Comparison of ENCODE assay signal across 15 cellular contexts in the genomic region with DNA sequence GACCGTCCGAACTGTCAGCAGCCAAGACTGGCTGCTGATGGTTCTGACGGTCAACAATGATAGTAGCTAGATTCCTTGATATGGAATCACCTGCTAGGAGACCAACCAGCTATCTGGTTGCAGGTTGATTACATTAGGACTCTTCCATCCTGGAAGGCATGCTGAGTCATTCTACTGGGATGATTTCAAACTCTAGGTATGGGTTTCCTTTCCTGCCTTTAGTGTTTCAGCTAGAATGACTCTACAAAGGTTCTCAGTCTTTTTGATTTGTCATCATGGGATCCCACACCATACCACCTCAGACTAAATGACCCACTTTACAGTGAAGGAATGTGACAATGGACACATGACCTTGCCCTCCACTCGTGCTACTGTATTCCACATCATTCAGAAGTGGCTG.
DNase-seq lines count a peak whose midpoint lies in the region; ATAC-seq and TF ChIP-seq lines count a peak whose summit lies in the region.
"Had no signal": no experiment of that assay in that cellular context is flagged by ENCODE, and none has a peak within 500 bp of the region (broad histone marks: within the 10 kb centered on the region; RNA-seq: fewer than 3 reads in every experiment).

No MANE protein-coding gene starts in this region.

- intact Hi-C loops in mammary epithelial cell (cut with micrococcal nuclease): no loop called here

- H4K8ac ChIP-seq in mesendoderm (ENCODE audit: low read depth, low read length): no peak overlapping the region

- H4K5ac ChIP-seq in mesendoderm (ENCODE audit: low read length): no peak overlapping the region

- ATAC-seq in HG02973 (IDR thresholded peaks at IDR 0.05; ENCODE audit: unreplicated experiment): no peak
- ATAC-seq: activated CD4-positive, CD25-positive, alpha-beta regulatory T cell treated with anti-CD3 and anti-CD28 coated beads, Interleukin-2, amount 50 U/mL, for 24 hours; natural killer cell treated with Interleukin-12 subunit alpha and Interleukin-12 subunit beta and Interleukin-15 and Interleukin-18, amount 100 ng/mL, for 72 hours had no signal

- no peak overlapping the region for H2AFZ ChIP-seq in mammary epithelial cell (ENCODE audit: low read depth, low read length)
- H2AFZ ChIP-seq: parathyroid adenoma had no signal

- no peak overlapping the region for H3K9ac ChIP-seq in mammary epithelial cell (ENCODE audit: insufficient read depth, low read length)
- H3K9ac ChIP-seq in mesendoderm (ENCODE audit: low read length): no peak overlapping the region
- H3K9ac ChIP-seq: parathyroid adenoma had no signal

- no peaks in the 10 kb centered on the region for H4K20me1 ChIP-seq in mammary epithelial cell (ENCODE audit: insufficient read depth, low read length)

- H2BK15ac ChIP-seq in mesendoderm (replicated peaks; ENCODE audit: low read depth): no peak overlapping the region

- 68% methylated on average over 4 of the region's 4 CpGs for WGBS in mammary epithelial cell (ENCODE audit: low coverage, missing lambda C conversion rate)
- no CpG with 5 or more reads among the region's 4 CpGs for WGBS in mesendoderm (ENCODE audit: extremely low coverage, insufficient coverage, low lambda C conversion rate)

- DNase-seq in EH (ENCODE audit: low read depth): peak; percentile 44
- DNase-seq in NCI-H226: peak; percentile 54
- peak; percentile 71 for DNase-seq in mammary epithelial cell
- DNase-seq in mesendoderm: peak; percentile 70
- no peak for DNase-seq in NCI-H187 treated with DMSO at 0.1 percent for 48 hours (lab: John Stamatoyannopoulos, UW)
- no peak for DNase-seq in SJCRH30
- DNase-seq: adrenal gland; effector CD8-positive, alpha-beta T cell; NCI-H1048; NCI-H2081; NCI-H524 had no signal

- H3K4me3 ChIP-seq in mammary epithelial cell (replicated peaks in 1 of 3; ENCODE audit: insufficient read depth in 1 of 3, low read depth in 2 of 3, low read length in 3 of 3) (no peak overlapping the region), mesendoderm (ENCODE audit: low read length) (no peak overlapping the region), SJCRH30 (no peak overlapping the region)
- H3K4me3 ChIP-seq: adrenal gland had no signal

- H3K79me2 ChIP-seq in mammary epithelial cell (ENCODE audit: insufficient read depth, low read length): no peaks in the 10 kb centered on the region
- no peaks in the 10 kb centered on the region for H3K79me2 ChIP-seq in mesendoderm (ENCODE audit: control insufficient read depth, insufficient read depth, low read length)
- H3K79me2 ChIP-seq: parathyroid adenoma had no signal

- no peaks in the 10 kb centered on the region for H3K36me3 ChIP-seq in mammary epithelial cell (ENCODE audit: insufficient read depth, low read length)
- H3K36me3 ChIP-seq in mesendoderm (ENCODE audit: control insufficient read depth, insufficient read depth, low read length): no peaks in the 10 kb centered on the region
- no peaks in the 10 kb centered on the region for H3K36me3 ChIP-seq in SJCRH30
- H3K36me3 ChIP-seq: adrenal gland had no signal

- no peak overlapping the region for H3K18ac ChIP-seq in mesendoderm (ENCODE audit: low read length)

- no peak for TF ChIP-seq CTCF in mammary epithelial cell (conservative IDR thresholded peaks at IDR 0.05 in 1 of 2, IDR thresholded peaks at IDR 0.05 in 1 of 2; ENCODE audit: extremely low read depth in 1 of 2, insufficient read depth in 1 of 2, low read depth in 1 of 2, low read length in 2 of 2)

- dilution Hi-C loops in mammary epithelial cell (cut with HindIII; ENCODE audit: low sequenced_read_pairs): no loop called here

- in situ Hi-C loops in mammary epithelial cell (cut with MboI; ENCODE audit: low sequenced_read_pairs in 2 of 2): no loop called here

- no peaks in the 10 kb centered on the region for H3K79me1 ChIP-seq in mesendoderm (ENCODE audit: low read length)

- H3K27ac ChIP-seq in mammary epithelial cell (ENCODE audit: insufficient read depth, low read depth, low read length): no peak overlapping the region
- H3K27ac ChIP-seq in mesendoderm (ENCODE audit: low read depth, low read length): no peak overlapping the region
- H3K27ac ChIP-seq in SJCRH30: no peak overlapping the region
- H3K27ac ChIP-seq: adrenal gland, parathyroid adenoma had no signal

- H3K4me1 ChIP-seq in mammary epithelial cell (ENCODE audit: insufficient read depth, low read length) (peaks cover 13% of the 10 kb centered on the region), mesendoderm (ENCODE audit: control insufficient read depth, low read depth, low read length) (no peaks in the 10 kb centered on the region), SJCRH30 (peaks cover 3% of the 10 kb centered on the region; the same call in 1 of the 2 replicates)
- H3K4me1 ChIP-seq: adrenal gland, parathyroid adenoma had no signal

- no peak overlapping the region for H2BK120ac ChIP-seq in mesendoderm (ENCODE audit: low read depth, low read length)

- no peak overlapping the region for H3K23ac ChIP-seq in mesendoderm (ENCODE audit: low read length)

- H3K56ac ChIP-seq in mesendoderm (ENCODE audit: low read length): no peak overlapping the region

- H3K9me3 ChIP-seq in mammary epithelial cell (replicated peaks; ENCODE audit: insufficient read depth, low read length) (no peaks in the 10 kb centered on the region), SJCRH30 (replicated peaks) (no peaks in the 10 kb centered on the region; the same call in 1 of the 2 replicates)
- H3K9me3 ChIP-seq: adrenal gland had no signal

- no peak overlapping the region for H3K4ac ChIP-seq in mesendoderm (ENCODE audit: low read depth, low read length)

- CTCF ChIA-PET in mammary epithelial cell (lab: Charles Lee; ENCODE audit: low non-redundant PET): interaction anchor here (0.6 kb wide), 1 partner anchor 209 kb away, joined by 4 read pairs; no protein-coding TSS in a partner anchor

- H3K4me2 ChIP-seq in mammary epithelial cell (ENCODE audit: insufficient read depth, low read depth, low read length) (no peak overlapping the region), mesendoderm (ENCODE audit: low read length) (no peak overlapping the region)

- no TSS peak for BruUV-seq in mammary epithelial cell (replicated peaks; lab: Mats Ljungman, UMichigan)

- H2BK5ac ChIP-seq in mesendoderm (ENCODE audit: low read length): no peak overlapping the region

- no peak overlapping the region for H2AK5ac ChIP-seq in mesendoderm (ENCODE audit: low read length)

- H3K27me3 ChIP-seq in mammary epithelial cell (ENCODE audit: insufficient read depth, low read length): no peaks in the 10 kb centered on the region
- no peaks in the 10 kb centered on the region for H3K27me3 ChIP-seq in mesendoderm (ENCODE audit: insufficient read depth, low read length, poor library complexity)
- H3K27me3 ChIP-seq in SJCRH30: no peaks in the 10 kb centered on the region
- H3K27me3 ChIP-seq: adrenal gland had no signal

Comparison
In these comparisons a context has a peak if more than half of its experiments do, and no peak if none do; other contexts are left out.
1. DNase-seq: peak in EH (single experiment), NCI-H226 (single experiment), mammary epithelial cell (single experiment) and mesendoderm (single experiment); none in NCI-H187 treated with DMSO at 0.1 percent for 48 hours (single experiment) and SJCRH30 (0 of 2).